Comparison of ENCODE assay signal across 7 cellular contexts in the genomic region with DNA sequence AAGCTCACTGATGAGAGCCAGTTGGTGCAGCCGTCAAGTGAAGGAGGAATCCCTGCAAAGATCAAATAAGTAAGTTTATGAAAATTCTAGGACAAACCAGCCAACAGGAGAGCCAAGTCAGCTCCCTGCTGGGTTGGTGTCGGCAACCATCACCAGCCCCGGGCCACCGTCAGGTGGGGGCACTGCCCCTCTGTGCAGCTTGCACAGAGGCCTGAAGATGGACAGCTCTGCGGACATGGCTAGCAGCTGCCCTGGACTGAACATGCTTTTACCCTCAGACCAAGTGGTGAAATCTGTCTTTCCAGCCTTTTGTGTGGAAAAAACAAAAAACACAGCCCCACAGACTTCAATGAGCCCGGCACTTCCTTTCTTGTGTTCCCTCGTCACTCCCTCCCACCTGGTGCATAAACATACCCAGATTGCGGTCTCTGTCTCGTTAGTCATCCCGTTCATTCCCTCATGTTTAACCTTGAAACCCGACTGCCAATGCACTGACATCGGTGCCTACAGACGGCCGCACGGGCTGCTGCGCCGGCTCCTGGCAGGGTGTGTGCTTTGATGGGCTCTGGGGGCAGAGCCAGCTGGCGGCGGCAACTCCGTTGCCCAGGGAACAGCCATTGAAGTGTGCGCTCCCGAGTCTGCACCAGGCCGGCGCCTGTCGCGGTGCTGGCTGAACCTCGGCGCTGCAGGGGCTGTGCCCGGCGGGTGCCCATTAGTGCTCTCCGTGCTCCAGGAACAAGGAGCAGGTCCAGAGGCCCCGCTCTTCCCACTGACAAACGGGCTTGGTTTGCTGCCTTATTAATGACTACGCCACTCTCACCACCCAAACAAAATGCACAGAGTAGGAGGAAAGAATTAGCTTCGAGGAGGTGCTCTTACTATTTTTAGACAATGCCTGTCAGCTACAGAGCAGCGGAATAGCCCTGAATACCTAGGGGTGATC.
A peak's percentile ranks its signal among the peaks of the same experiment; 100 is the strongest.
DNase-seq lines count a peak whose midpoint lies in the region; ATAC-seq lines count a peak whose summit lies in the region.

No MANE protein-coding gene starts in this region.

- H3K4me1 ChIP-seq in right cardiac atrium (ENCODE audit: control insufficient read depth, insufficient read depth, low read length) = peaks cover 4% of the 10 kb centered on the region

- H3K4me3 ChIP-seq in right cardiac atrium (ENCODE audit: low read length) = no peak overlapping the region

- 64% methylated on average over 36 of the region's 36 CpGs for WGBS in right cardiac atrium

- H3K27ac ChIP-seq in right cardiac atrium (ENCODE audit: low read length) (peak overlapping the region; percentile 55), substantia nigra (ENCODE audit: low read depth, low read length, poor library complexity, severe bottlenecking) (no peak overlapping the region)

- peak; percentile 82 for DNase-seq in NCI-H1417 treated with DMSO at 0.1 percent for 48 hours (lab: John Stamatoyannopoulos, UW)
- DNase-seq in SW480 (ENCODE audit: low spot score) = peak; percentile 68
- peak; percentile 31 to 86 (median 78) for DNase-seq in right cardiac atrium
- peak in 39 of 49 donors; percentile 20 to 86 (median 58) for DNase-seq in substantia nigra (lab: John Stamatoyannopoulos, UW)
- DNase-seq in stimulated activated CD4-positive, alpha-beta T cell treated with anti-CD3 and anti-CD28 coated beads, Interleukin-2, amount 100 ng/mL, for 48 hours = no peak
- no peak for DNase-seq in stimulated activated naive CD4-positive, alpha-beta T cell treated with Interleukin-2 at 50 U/mL for 16 hours (lab: John Stamatoyannopoulos, UW)

- H3K9me3 ChIP-seq in right cardiac atrium (ENCODE audit: control insufficient read depth, low read length) = no peaks in the 10 kb centered on the region

- H3K27me3 ChIP-seq in right cardiac atrium (ENCODE audit: control insufficient read depth, insufficient read depth) = no peaks in the 10 kb centered on the region

- intact Hi-C loops in right cardiac atrium (cut with DNase I) = no loop called here

- ATAC-seq in right cardiac atrium (peak; percentile 87 to 92), GM21717 (IDR thresholded peaks at IDR 0.05; ENCODE audit: unreplicated experiment) (no peak)

Comparison
In these comparisons a context has a peak if more than half of its experiments do, and no peak if none do; other contexts are left out.
1. DNase-seq: peak in NCI-H1417 treated with DMSO at 0.1 percent for 48 hours (single experiment), SW480 (single experiment), right cardiac atrium (3 of 3) and substantia nigra (39 of 49); none in stimulated activated CD4-positive, alpha-beta T cell treated with anti-CD3 and anti-CD28 coated beads, Interleukin-2, amount 100 ng/mL, for 48 hours (0 of 2) and stimulated activated naive CD4-positive, alpha-beta T cell treated with Interleukin-2 at 50 U/mL for 16 hours (single experiment).